Comparison of ENCODE assay signal across 12 cellular contexts in the genomic region with DNA sequence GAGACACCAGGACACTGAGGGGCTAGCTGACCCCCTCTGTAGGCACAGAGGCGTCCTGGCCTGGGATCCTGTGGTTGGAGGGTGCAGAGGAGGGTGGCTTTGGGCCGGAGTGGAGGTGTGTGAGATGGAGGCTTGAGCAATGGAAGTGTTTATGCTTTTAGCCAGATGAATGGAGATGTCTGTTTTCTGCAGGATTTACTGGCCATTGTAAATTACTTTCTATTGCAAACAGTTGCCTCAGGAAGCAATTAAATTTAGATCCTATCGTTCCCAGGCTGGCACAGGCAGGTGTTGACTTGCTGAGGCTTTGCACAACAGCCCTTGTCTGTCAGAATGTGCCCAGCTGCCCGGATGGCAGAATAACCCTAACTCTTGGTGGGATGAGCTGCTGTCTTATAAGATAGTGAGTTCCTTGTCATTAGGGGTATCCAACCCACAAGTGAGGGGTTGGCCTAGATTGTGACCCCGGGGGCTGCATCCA. TPM values are rescaled to one million over a fixed set of nuclear protein-coding genes. Genes with fewer than 3 reads are reported as not detected.
DNase-seq lines count a peak whose midpoint lies in the region; ATAC-seq, FAIRE-seq and TF ChIP-seq lines count a peak whose summit lies in the region.
"Had no signal": no experiment of that assay in that cellular context is flagged by ENCODE, and none has a peak within 500 bp of the region (broad histone marks: within the 10 kb centered on the region; RNA-seq: fewer than 3 reads in every experiment).

No MANE protein-coding gene starts in this region.

- DNase-seq in CD4-positive, alpha-beta T cell: no peak
- no peak for DNase-seq in MM.1S
- no peak for DNase-seq in astrocyte (ENCODE audit: low read depth)
- DNase-seq in foreskin melanocyte: no peak
- no peak for DNase-seq in GM10248 (ENCODE audit: extremely low spot score)
- DNase-seq in MV-4-11 (lab: John Stamatoyannopoulos, UW): no peak
- DNase-seq in activated CD8-positive, alpha-beta memory T cell treated with anti-CD3 and anti-CD28 coated beads, Interleukin-2, amount 50 U/mL, for 4 hours: no peak
- DNase-seq: activated effector memory CD4-positive, alpha-beta T cell treated with Interleukin-2 at 50 U/mL for 16 hours; Karpas-422 had no signal

- no peak overlapping the region for H3K27ac ChIP-seq in CD4-positive, alpha-beta T cell (ENCODE audit: low read depth, low read length)
- H3K27ac ChIP-seq in MM.1S (ENCODE audit: low read length) (peak overlapping the region; percentile 95; the same call in 1 of the 2 replicates), astrocyte (ENCODE audit: low read depth, low read length) (no peak overlapping the region), neutrophil (peak overlapping the region; percentile 83)

- H3K4me1 ChIP-seq in MM.1S (ENCODE audit: low read length): peaks cover 62% of the 10 kb centered on the region
- peaks cover 47% of the 10 kb centered on the region for H3K4me1 ChIP-seq in astrocyte (ENCODE audit: insufficient read depth, low read length)
- H3K4me1 ChIP-seq in neutrophil (ENCODE audit: control insufficient read depth in 1 of 2, insufficient read depth in 1 of 2, low read depth in 1 of 2, low read length in 1 of 2): peaks cover 66 to 71% of the 10 kb centered on the region in 2 experiments

- no peaks in the 10 kb centered on the region for H3K27me3 Mint-ChIP-seq in CD4-positive, alpha-beta T cell
- peaks cover 2% of the 10 kb centered on the region for H3K27me3 Mint-ChIP-seq in astrocyte (ENCODE audit: low read depth, unreplicated experiment)

- intact Hi-C loops in CD4-positive, alpha-beta T cell (cut with DNase I, micrococcal nuclease): loop anchor here (5.0 to 10.0 kb wide), 11 partner anchors 47 to 1110 kb away; a partner anchor contains a TSS

- peaks cover 59% of the 10 kb centered on the region for H3K4me1 Mint-ChIP-seq in CD4-positive, alpha-beta T cell (ENCODE audit: low read depth)
- H3K4me1 Mint-ChIP-seq in astrocyte (ENCODE audit: low read depth, unreplicated experiment): peaks cover 22% of the 10 kb centered on the region

- no peaks in the 10 kb centered on the region for H3K27me3 ChIP-seq in CD4-positive, alpha-beta T cell (ENCODE audit: control insufficient read depth, insufficient read depth, low read length)
- no peaks in the 10 kb centered on the region for H3K27me3 ChIP-seq in MM.1S (replicated peaks; ENCODE audit: insufficient read depth, low read length)
- H3K27me3 ChIP-seq in astrocyte (ENCODE audit: insufficient read depth, low read length): no peaks in the 10 kb centered on the region
- H3K27me3 ChIP-seq in neutrophil: peaks cover 16% of the 10 kb centered on the region

- peak overlapping the region; percentile 84; the same call in 1 of the 2 replicates for H3K4me2 ChIP-seq in MM.1S (ENCODE audit: low read depth, low read length)
- H3K4me2 ChIP-seq in astrocyte (ENCODE audit: low read length): no peak overlapping the region

- POLR2A ChIA-PET in CD4-positive, alpha-beta T cell (lab: Charles Lee): interaction anchor here (7.1 kb wide), 1 partner anchor 6 kb away, joined by 180 read pairs; no protein-coding TSS in a partner anchor
- POLR2A ChIA-PET in GM10248 (lab: Yijun Ruan, JAX): interaction anchor here (0.9 kb wide), 1 partner anchor 226 kb away, joined by 3 read pairs; a partner anchor contains a TSS

- FAIRE-seq in astrocyte (lab: Jason Lieb, UNC): no peak
- FAIRE-seq: endometrium had no signal

- H3K79me2 ChIP-seq in MM.1S (ENCODE audit: low read length) (peaks cover 52% of the 10 kb centered on the region), astrocyte (ENCODE audit: insufficient read depth, low read length) (peaks cover 29% of the 10 kb centered on the region)

- no peaks in the 10 kb centered on the region for H3K9me3 ChIP-seq in CD4-positive, alpha-beta T cell (ENCODE audit: control insufficient read depth, low read length)
- H3K9me3 ChIP-seq in MM.1S (replicated peaks; ENCODE audit: insufficient read depth, low read length) (no peaks in the 10 kb centered on the region), astrocyte (ENCODE audit: insufficient read depth, low read depth, low read length) (no peaks in the 10 kb centered on the region), neutrophil (no peaks in the 10 kb centered on the region)

- no peaks in the 10 kb centered on the region for H3K9me2 ChIP-seq in MM.1S (replicated peaks; ENCODE audit: insufficient read depth, low read length)

- H3K36me3 Mint-ChIP-seq in CD4-positive, alpha-beta T cell (ENCODE audit: low read depth): peaks cover 30% of the 10 kb centered on the region
- peaks cover 3% of the 10 kb centered on the region for H3K36me3 Mint-ChIP-seq in astrocyte (ENCODE audit: low read depth, unreplicated experiment)
- H3K36me3 Mint-ChIP-seq: WTC11 had no signal

- CTCF ChIA-PET in CD4-positive, alpha-beta T cell (lab: Charles Lee): no interaction called here
- CTCF ChIA-PET in GM10248 (lab: Yijun Ruan, JAX): interaction anchor here (1.0 to 26.6 kb wide), 9 partner anchors 8 to 542 kb away, joined by 3 to 349 read pairs (median 6); a partner anchor contains a TSS

- no peak for TF ChIP-seq CTCF in CD4-positive, alpha-beta T cell (IDR thresholded peaks at IDR 0.05)
- no peak for TF ChIP-seq CTCF in MM.1S (IDR thresholded peaks at IDR 0.05; ENCODE audit: low read length)
- no peak for TF ChIP-seq CTCF in astrocyte (IDR thresholded peaks at IDR 0.05; ENCODE audit: insufficient read depth, low read depth, low read length)
- TF ChIP-seq CTCF in neutrophil (IDR thresholded peaks at IDR 0.05): no peak
- TF ChIP-seq CTCF in GM10248 (IDR thresholded peaks at IDR 0.05; ENCODE audit: control extremely low read depth, extremely low read depth, low read depth, missing control alignments): no peak

- no peak overlapping the region for H3K4me3 ChIP-seq in MM.1S (ENCODE audit: low read length)
- no peak overlapping the region for H3K4me3 ChIP-seq in astrocyte (ENCODE audit: insufficient read depth, low read depth, low read length)
- H3K4me3 ChIP-seq in neutrophil (ENCODE audit: low read depth in 1 of 2, low read length in 1 of 2): no peak overlapping the region

- 0 out of 2 replicates have a peak, but pooled peaks cover 4% of the 10 kb centered on the region for H3K36me3 ChIP-seq in MM.1S (replicated peaks; ENCODE audit: insufficient read depth, low read length)
- H3K36me3 ChIP-seq in astrocyte (ENCODE audit: insufficient read depth, low read length): no peaks in the 10 kb centered on the region
- H3K36me3 ChIP-seq in neutrophil: no peaks in the 10 kb centered on the region

- no peak for ATAC-seq in CD4-positive, alpha-beta T cell (ENCODE audit: poor library complexity)
- ATAC-seq: WTC11 had no signal

- no peak overlapping the region for H2AFZ ChIP-seq in MM.1S (ENCODE audit: low read length)
- H2AFZ ChIP-seq in astrocyte (ENCODE audit: low read depth, low read length): no peak overlapping the region

- H3K9me3 Mint-ChIP-seq in CD4-positive, alpha-beta T cell: no peaks in the 10 kb centered on the region
- H3K9me3 Mint-ChIP-seq in astrocyte (ENCODE audit: unreplicated experiment): no peaks in the 10 kb centered on the region
- H3K9me3 Mint-ChIP-seq: WTC11 had no signal

- peak overlapping the region; percentile 67 for H3K4me3 Mint-ChIP-seq in CD4-positive, alpha-beta T cell
- H3K4me3 Mint-ChIP-seq in astrocyte (ENCODE audit: unreplicated experiment): peak overlapping the region; percentile 17
- H3K4me3 Mint-ChIP-seq: WTC11 had no signal

- H3F3A ChIP-seq in MM.1S (ENCODE audit: insufficient read depth, low read length): peaks cover 68% of the 10 kb centered on the region

- H4K20me1 ChIP-seq in MM.1S (ENCODE audit: insufficient read depth, low read length) (peaks cover 19% of the 10 kb centered on the region), astrocyte (ENCODE audit: insufficient read depth, low read length) (peaks cover 28% of the 10 kb centered on the region)

- H3K9ac ChIP-seq in MM.1S (ENCODE audit: low read length) (0 out of 2 replicates have a peak overlapping the region, but pooled peaks have one; percentile 2), astrocyte (ENCODE audit: low read length) (no peak overlapping the region)

- peak overlapping the region; percentile 99 for H3K27ac Mint-ChIP-seq in CD4-positive, alpha-beta T cell
- H3K27ac Mint-ChIP-seq in astrocyte (ENCODE audit: unreplicated experiment): no peak overlapping the region
- H3K27ac Mint-ChIP-seq: WTC11 had no signal

RNA-seq across cellular contexts. Expression of a gene that starts 1.8 kb away (rescaled TPM):
- 100 to 1,000 TPM; 326 to 342 TPM for total RNA-seq in CD4-positive, alpha-beta T cell
- total RNA-seq in astrocyte: 11.3 and 11.8 TPM in 2 replicates

RNA-seq across cellular contexts. Expression of a gene that starts 29.6 kb away (rescaled TPM):
- total RNA-seq in CD4-positive, alpha-beta T cell: not detected
- total RNA-seq in astrocyte: 0.34 and 0.38 TPM in 2 replicates
- total RNA-seq: WTC11 had no signal

Comparison
In these comparisons a context has a peak if more than half of its experiments do, and no peak if none do; other contexts are left out.
1. H3K27ac ChIP-seq: peak in MM.1S (single experiment) and neutrophil (single experiment); none in CD4-positive, alpha-beta T cell (single experiment) and astrocyte (single experiment).
2. RNA of a gene that starts 1.8 kb away (total RNA-seq): 326 to 342 TPM in CD4-positive, alpha-beta T cell; 11.3 to 11.8 TPM in astrocyte; every median in the first group is over 10 times any median in the second.